10 cellular contexts compared by ENCODE assay signal in the genomic region with DNA sequence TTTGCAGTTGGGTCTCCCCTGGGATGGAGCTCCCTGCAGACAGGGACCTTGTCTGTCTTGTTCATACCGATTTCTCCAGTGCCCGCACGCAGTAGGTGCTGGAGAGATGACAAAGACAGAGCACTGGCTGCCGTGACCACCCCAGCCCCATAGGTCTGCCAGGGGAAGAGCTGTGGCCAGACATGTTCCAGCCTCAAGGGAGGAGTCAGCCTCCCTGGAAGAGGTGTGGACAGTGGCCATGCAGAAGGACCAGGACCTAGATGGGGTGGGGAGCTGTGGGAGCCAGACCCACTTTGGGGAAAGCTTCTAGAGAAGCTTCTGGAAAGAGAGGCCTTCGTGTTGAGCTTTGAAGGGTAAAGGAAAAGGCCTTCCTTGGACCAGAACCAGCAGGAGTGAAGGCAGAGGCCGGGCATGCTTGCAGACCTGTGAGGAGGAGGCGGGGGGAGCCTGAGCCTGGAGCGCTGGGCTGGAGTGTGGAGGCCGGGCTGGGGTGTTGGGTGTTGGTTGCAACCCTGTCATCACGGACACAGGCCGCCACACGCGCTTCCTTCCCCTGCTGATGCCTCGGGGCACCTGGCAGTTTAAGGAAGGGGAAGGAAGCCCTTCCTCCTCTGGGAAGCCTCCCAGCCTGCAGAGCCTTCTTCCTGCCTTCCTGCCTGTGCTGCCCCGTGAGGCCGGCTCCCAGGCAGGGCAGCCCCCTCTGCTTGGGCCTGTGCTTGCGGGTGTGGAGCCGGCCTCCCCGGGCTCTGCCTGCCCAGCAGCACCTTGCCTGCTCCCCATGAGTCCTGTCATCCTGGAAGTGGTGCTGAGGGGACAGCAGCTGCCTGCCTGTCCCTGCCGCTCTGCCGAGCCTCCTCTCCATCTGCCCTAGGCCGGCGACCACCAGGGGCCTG. TPM values are rescaled to one million over a fixed set of nuclear protein-coding genes. Genes with fewer than 3 reads are reported as not detected.
DNase-seq lines count a peak whose midpoint lies in the region; ATAC-seq lines count a peak whose summit lies in the region.
"Had no signal": no experiment of that assay in that cellular context is flagged by ENCODE, and none has a peak within 500 bp of the region (broad histone marks: within the 10 kb centered on the region; RNA-seq: fewer than 3 reads in every experiment).

No MANE protein-coding gene starts in this region.

- H3K36me3 Mint-ChIP-seq in activated T-cell treated with anti-CD3 and anti-CD28 coated beads, Interleukin-2, amount 50 U/mL, for 72 hours (ENCODE audit: insufficient read depth in 2 of 2): no peaks in the 10 kb centered on the region
- no peaks in the 10 kb centered on the region for H3K36me3 Mint-ChIP-seq in activated T-cell treated with anti-CD3 and anti-CD28 coated beads, Interleukin-2, amount 50 U/mL, for 4 hours (ENCODE audit: insufficient read depth)
- peaks cover 2% of the 10 kb centered on the region for H3K36me3 Mint-ChIP-seq in T-helper 17 cell (ENCODE audit: low read depth)

- no peak for DNase-seq in activated T-cell treated with anti-CD3 and anti-CD28 coated beads, Interleukin-2, amount 50 U/mL, for 72 hours
- DNase-seq in activated T-cell treated with anti-CD3 and anti-CD28 coated beads, Interleukin-2, amount 50 U/mL, for 4 hours: no peak
- no peak for DNase-seq in T-helper 17 cell
- DNase-seq in iPS-NIHi11 (ENCODE audit: low spot score): peak; percentile 55
- no peak for DNase-seq in stimulated activated naive CD8-positive, alpha-beta T cell treated with anti-CD3 and anti-CD28 coated beads, Interleukin-15, amount 100 ng/mL, for 72 hours
- DNase-seq in NCI-H1930 (lab: John Stamatoyannopoulos, UW): no peak
- no peak for DNase-seq in ACHN
- no peak for DNase-seq in SIG-M5 (lab: John Stamatoyannopoulos, UW)
- DNase-seq: activated T-cell treated with anti-CD3 and anti-CD28 coated beads, Interleukin-2, amount 50 U/mL, for 1 hour; NCI-H82 had no signal

- in situ Hi-C loops in ACHN (cut with HindIII; ENCODE audit: low pct_ligation_motif_present, low pct_unique_long_range_greater_than_20kb, low sequenced_read_pairs): no loop called here

- no peaks in the 10 kb centered on the region for H3K27me3 Mint-ChIP-seq in activated T-cell treated with anti-CD3 and anti-CD28 coated beads, Interleukin-2, amount 50 U/mL, for 72 hours (ENCODE audit: low read depth)
- no peaks in the 10 kb centered on the region for H3K27me3 Mint-ChIP-seq in activated T-cell treated with anti-CD3 and anti-CD28 coated beads, Interleukin-2, amount 50 U/mL, for 4 hours (ENCODE audit: low read depth)
- H3K27me3 Mint-ChIP-seq in T-helper 17 cell: no peaks in the 10 kb centered on the region
- H3K27me3 Mint-ChIP-seq in stimulated activated naive CD8-positive, alpha-beta T cell treated with anti-CD3 and anti-CD28 coated beads, Interleukin-15, amount 100 ng/mL, for 72 hours: no peaks in the 10 kb centered on the region

- H3K4me1 Mint-ChIP-seq in activated T-cell treated with anti-CD3 and anti-CD28 coated beads, Interleukin-2, amount 50 U/mL, for 72 hours (ENCODE audit: low read depth): peaks cover 34% of the 10 kb centered on the region
- peaks cover 49% of the 10 kb centered on the region for H3K4me1 Mint-ChIP-seq in activated T-cell treated with anti-CD3 and anti-CD28 coated beads, Interleukin-2, amount 50 U/mL, for 4 hours (ENCODE audit: low read depth)
- peaks cover 50% of the 10 kb centered on the region for H3K4me1 Mint-ChIP-seq in T-helper 17 cell
- peaks cover 62% of the 10 kb centered on the region for H3K4me1 Mint-ChIP-seq in stimulated activated naive CD8-positive, alpha-beta T cell treated with anti-CD3 and anti-CD28 coated beads, Interleukin-15, amount 100 ng/mL, for 72 hours

- H3K9me3 Mint-ChIP-seq in activated T-cell treated with anti-CD3 and anti-CD28 coated beads, Interleukin-2, amount 50 U/mL, for 72 hours: no peaks in the 10 kb centered on the region
- H3K9me3 Mint-ChIP-seq in activated T-cell treated with anti-CD3 and anti-CD28 coated beads, Interleukin-2, amount 50 U/mL, for 4 hours: no peaks in the 10 kb centered on the region
- H3K9me3 Mint-ChIP-seq in stimulated activated naive CD8-positive, alpha-beta T cell treated with anti-CD3 and anti-CD28 coated beads, Interleukin-15, amount 100 ng/mL, for 72 hours: no peaks in the 10 kb centered on the region

- no peak for ATAC-seq in activated T-cell treated with anti-CD3 and anti-CD28 coated beads, Interleukin-2, amount 50 U/mL, for 72 hours (replicated peaks in 1 of 2)
- ATAC-seq in activated T-cell treated with anti-CD3 and anti-CD28 coated beads, Interleukin-2, amount 50 U/mL, for 4 hours: no peak
- ATAC-seq in T-helper 17 cell: no peak
- ATAC-seq in stimulated activated naive CD8-positive, alpha-beta T cell treated with anti-CD3 and anti-CD28 coated beads, Interleukin-15, amount 100 ng/mL, for 72 hours: no peak

- H3K27ac Mint-ChIP-seq in activated T-cell treated with anti-CD3 and anti-CD28 coated beads, Interleukin-2, amount 50 U/mL, for 72 hours: peak overlapping the region; percentile 87
- peak overlapping the region; percentile 94 for H3K27ac Mint-ChIP-seq in T-helper 17 cell
- peak overlapping the region; percentile 65 to 71 for H3K27ac Mint-ChIP-seq in stimulated activated naive CD8-positive, alpha-beta T cell treated with anti-CD3 and anti-CD28 coated beads, Interleukin-15, amount 100 ng/mL, for 72 hours

- no peaks in the 10 kb centered on the region for H3K9me3 ChIP-seq in T-helper 17 cell (ENCODE audit: control insufficient read depth, low read length, poor library complexity, severe bottlenecking)

- H3K4me3 Mint-ChIP-seq in activated T-cell treated with anti-CD3 and anti-CD28 coated beads, Interleukin-2, amount 50 U/mL, for 72 hours: no peak overlapping the region
- no peak overlapping the region for H3K4me3 Mint-ChIP-seq in activated T-cell treated with anti-CD3 and anti-CD28 coated beads, Interleukin-2, amount 50 U/mL, for 4 hours
- peak overlapping the region; percentile 46 for H3K4me3 Mint-ChIP-seq in T-helper 17 cell
- no peak overlapping the region for H3K4me3 Mint-ChIP-seq in stimulated activated naive CD8-positive, alpha-beta T cell treated with anti-CD3 and anti-CD28 coated beads, Interleukin-15, amount 100 ng/mL, for 72 hours

RNA-seq across cellular contexts. Expression of a gene that starts 12.3 kb away (rescaled TPM):
- 10 to 100 TPM; 17.3 to 19.6 TPM for total RNA-seq in activated T-cell treated with anti-CD3 and anti-CD28 coated beads, Interleukin-2, amount 50 U/mL, for 72 hours
- total RNA-seq in activated T-cell treated with anti-CD3 and anti-CD28 coated beads, Interleukin-2, amount 50 U/mL, for 4 hours: 10 to 100 TPM; 31.3 to 36.6 (median 32.5) TPM
- total RNA-seq in T-helper 17 cell: 100 to 1,000 TPM; 139 to 169 TPM
